22 cellular contexts compared by ENCODE assay signal in genomic region chr16:49622084-49622390, GRCh38.
DNase-seq lines count a peak whose midpoint lies in the region; ATAC-seq and TF ChIP-seq lines count a peak whose summit lies in the region.
"Had no signal": no experiment of that assay in that cellular context is flagged by ENCODE, and none has a peak within 500 bp of the region (broad histone marks: within the 10 kb centered on the region; RNA-seq: fewer than 3 reads in every experiment).

No MANE protein-coding gene starts in this region.

- TF ChIP-seq CTCF in neural crest cell (conservative IDR thresholded peaks at IDR 0.05) (no peak), type B pancreatic cell (conservative IDR thresholded peaks at IDR 0.05) (no peak)

- peak overlapping the region; percentile 5 for H3K27ac Mint-ChIP-seq in neural crest cell (ENCODE audit: unreplicated experiment)
- H3K27ac Mint-ChIP-seq in type B pancreatic cell, result peak overlapping the region; percentile 56
- H3K27ac Mint-ChIP-seq: CD4-positive, alpha-beta memory T cell had no signal

- H3K27me3 ChIP-seq in BLaER1, result no peaks in the 10 kb centered on the region
- no peaks in the 10 kb centered on the region for H3K27me3 ChIP-seq in HAP-1 (ENCODE audit: low read depth)

- H3K9ac ChIP-seq in BLaER1, result no peak overlapping the region
- H3K9ac ChIP-seq: SK-N-SH had no signal

- no peak overlapping the region for H3K27ac ChIP-seq in BLaER1

- H3K9me3 ChIP-seq in BLaER1, result peaks cover 9% of the 10 kb centered on the region; the same call in 1 of the 2 replicates
- no peaks in the 10 kb centered on the region for H3K9me3 ChIP-seq in HAP-1
- H3K9me3 ChIP-seq: SK-N-SH had no signal

- H4K20me1 ChIP-seq in BLaER1, result peaks cover 16% of the 10 kb centered on the region

- DNase-seq in ecto neural progenitor cell (ENCODE audit: low spot score) (peak; percentile 13), neural crest cell (ENCODE audit: low read depth, low spot score) (no peak), type B pancreatic cell (ENCODE audit: extremely low spot score, unreplicated experiment) (no peak), HAP-1 (ENCODE audit: low spot score in 2 of 2) (no peak)
- DNase-seq in activated CD4-positive, CD25-positive, alpha-beta regulatory T cell treated with anti-CD3 and anti-CD28 coated beads, Interleukin-2, amount 50 U/mL, for 72 hours, result no peak
- DNase-seq: AML-193; C1 segment of cervical spinal cord; CD4-positive, alpha-beta memory T cell; COR-L47; DMS53; Kasumi-1; NCI-H1105 treated with DMSO at 0.1 percent for 48 hours; NCI-H2029; NCI-H446; NCI-H526; NCI-H82; NK-92 treated with Interleukin-12 subunit alpha and Interleukin-12 subunit beta, amount 100 ng/mL, for 24 hours; PC-3; SK-N-SH had no signal

- H3K27me3 Mint-ChIP-seq in neural crest cell (ENCODE audit: low read depth) (no peaks in the 10 kb centered on the region), type B pancreatic cell (no peaks in the 10 kb centered on the region)
- H3K27me3 Mint-ChIP-seq: CD4-positive, alpha-beta memory T cell had no signal

- in situ Hi-C loops in HAP-1 (cut with MboI; ENCODE audit: low sequenced_read_pairs), result no loop called here

- ATAC-seq in HG03432 (IDR thresholded peaks at IDR 0.05; ENCODE audit: unreplicated experiment), result no peak
- ATAC-seq: K562, PC-3 had no signal

- no peaks in the 10 kb centered on the region for H3K9me3 Mint-ChIP-seq in neural crest cell
- H3K9me3 Mint-ChIP-seq in type B pancreatic cell, result no peaks in the 10 kb centered on the region
- H3K9me3 Mint-ChIP-seq: CD4-positive, alpha-beta memory T cell had no signal

- H3K4me1 Mint-ChIP-seq in neural crest cell, result no peaks in the 10 kb centered on the region
- H3K4me1 Mint-ChIP-seq in type B pancreatic cell (ENCODE audit: unreplicated experiment), result peaks cover 8% of the 10 kb centered on the region
- H3K4me1 Mint-ChIP-seq: CD4-positive, alpha-beta memory T cell had no signal

- H3K36me3 Mint-ChIP-seq in neural crest cell (ENCODE audit: low read depth) (peaks cover 3% of the 10 kb centered on the region), type B pancreatic cell (peaks cover 5% of the 10 kb centered on the region)
- H3K36me3 Mint-ChIP-seq: CD4-positive, alpha-beta memory T cell had no signal

- H3K4me1 ChIP-seq in BLaER1 (peaks cover 28% of the 10 kb centered on the region), HAP-1 (no peaks in the 10 kb centered on the region)

- H3K4me3 ChIP-seq in BLaER1 (no peak overlapping the region), HAP-1 (no peak overlapping the region)
- H3K4me3 ChIP-seq: K562 had no signal

- H3K4me2 ChIP-seq in BLaER1, result peak overlapping the region; percentile 78

- H3K36me3 ChIP-seq in BLaER1, result peaks cover 71% of the 10 kb centered on the region
- H3K36me3 ChIP-seq in HAP-1 (replicated peaks), result no peaks in the 10 kb centered on the region

- H3K4me3 Mint-ChIP-seq in neural crest cell (no peak overlapping the region), type B pancreatic cell (no peak overlapping the region)
- H3K4me3 Mint-ChIP-seq: CD4-positive, alpha-beta memory T cell had no signal
